Comparison of ENCODE assay signal across 1 cellular context in genomic region chrX:47129157-47129878, GRCh38.
TF ChIP-seq lines count a peak whose summit lies in the region.

No MANE protein-coding gene starts in this region.

TF ChIP-seq in HepG2, 621 proteins besides CTCF, POLR2A, EP300 and RAD21 (continued from another document):
- TF ChIP-seq, protein P1, sequence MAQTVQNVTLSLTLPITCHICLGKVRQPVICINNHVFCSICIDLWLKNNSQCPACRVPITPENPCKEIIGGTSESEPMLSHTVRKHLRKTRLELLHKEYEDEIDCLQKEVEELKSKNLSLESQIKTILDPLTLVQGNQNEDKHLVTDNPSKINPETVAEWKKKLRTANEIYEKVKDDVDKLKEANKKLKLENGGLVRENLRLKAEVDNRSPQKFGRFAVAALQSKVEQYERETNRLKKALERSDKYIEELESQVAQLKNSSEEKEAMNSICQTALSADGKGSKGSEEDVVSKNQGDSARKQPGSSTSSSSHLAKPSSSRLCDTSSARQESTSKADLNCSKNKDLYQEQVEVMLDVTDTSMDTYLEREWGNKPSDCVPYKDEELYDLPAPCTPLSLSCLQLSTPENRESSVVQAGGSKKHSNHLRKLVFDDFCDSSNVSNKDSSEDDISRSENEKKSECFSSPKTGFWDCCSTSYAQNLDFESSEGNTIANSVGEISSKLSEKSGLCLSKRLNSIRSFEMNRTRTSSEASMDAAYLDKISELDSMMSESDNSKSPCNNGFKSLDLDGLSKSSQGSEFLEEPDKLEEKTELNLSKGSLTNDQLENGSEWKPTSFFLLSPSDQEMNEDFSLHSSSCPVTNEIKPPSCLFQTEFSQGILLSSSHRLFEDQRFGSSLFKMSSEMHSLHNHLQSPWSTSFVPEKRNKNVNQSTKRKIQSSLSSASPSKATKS (CRISPR knock-in tag; IDR thresholded peaks at IDR 0.05), result no peak
- peak; percentile 86 for TF ChIP-seq ZFX (CRISPR knock-in tag; IDR thresholded peaks at IDR 0.05; ENCODE audit: low read depth)
- peak; percentile 24; the same call in 1 of the 2 replicates for TF ChIP-seq RFX5 (IDR thresholded peaks at IDR 0.05; ENCODE audit: low read depth, low read length)
- TF ChIP-seq UBTF (CRISPR knock-in tag; IDR thresholded peaks at IDR 0.05), result 0 out of 2 replicates have a peak, but pooled peaks have one; percentile 30
- TF ChIP-seq, protein P2, sequence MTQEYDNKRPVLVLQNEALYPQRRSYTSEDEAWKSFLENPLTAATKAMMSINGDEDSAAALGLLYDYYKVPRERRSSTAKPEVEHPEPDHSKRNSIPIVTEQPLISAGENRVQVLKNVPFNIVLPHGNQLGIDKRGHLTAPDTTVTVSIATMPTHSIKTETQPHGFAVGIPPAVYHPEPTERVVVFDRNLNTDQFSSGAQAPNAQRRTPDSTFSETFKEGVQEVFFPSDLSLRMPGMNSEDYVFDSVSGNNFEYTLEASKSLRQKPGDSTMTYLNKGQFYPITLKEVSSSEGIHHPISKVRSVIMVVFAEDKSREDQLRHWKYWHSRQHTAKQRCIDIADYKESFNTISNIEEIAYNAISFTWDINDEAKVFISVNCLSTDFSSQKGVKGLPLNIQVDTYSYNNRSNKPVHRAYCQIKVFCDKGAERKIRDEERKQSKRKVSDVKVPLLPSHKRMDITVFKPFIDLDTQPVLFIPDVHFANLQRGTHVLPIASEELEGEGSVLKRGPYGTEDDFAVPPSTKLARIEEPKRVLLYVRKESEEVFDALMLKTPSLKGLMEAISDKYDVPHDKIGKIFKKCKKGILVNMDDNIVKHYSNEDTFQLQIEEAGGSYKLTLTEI (CRISPR knock-in tag; conservative IDR thresholded peaks at IDR 0.05), result no peak
- TF ChIP-seq CHD2 (IDR thresholded peaks at IDR 0.05; ENCODE audit: low read depth, low read length), result peak; percentile 38; the same call in 1 of the 2 replicates
- peak; percentile 73 for TF ChIP-seq ZFY (CRISPR knock-in tag; IDR thresholded peaks at IDR 0.05)
- peak; percentile 40; the same call in 1 of the 2 replicates for TF ChIP-seq POLR2AphosphoS5 (IDR thresholded peaks at IDR 0.05; ENCODE audit: low read depth, low read length)
- TF ChIP-seq, protein P3, sequence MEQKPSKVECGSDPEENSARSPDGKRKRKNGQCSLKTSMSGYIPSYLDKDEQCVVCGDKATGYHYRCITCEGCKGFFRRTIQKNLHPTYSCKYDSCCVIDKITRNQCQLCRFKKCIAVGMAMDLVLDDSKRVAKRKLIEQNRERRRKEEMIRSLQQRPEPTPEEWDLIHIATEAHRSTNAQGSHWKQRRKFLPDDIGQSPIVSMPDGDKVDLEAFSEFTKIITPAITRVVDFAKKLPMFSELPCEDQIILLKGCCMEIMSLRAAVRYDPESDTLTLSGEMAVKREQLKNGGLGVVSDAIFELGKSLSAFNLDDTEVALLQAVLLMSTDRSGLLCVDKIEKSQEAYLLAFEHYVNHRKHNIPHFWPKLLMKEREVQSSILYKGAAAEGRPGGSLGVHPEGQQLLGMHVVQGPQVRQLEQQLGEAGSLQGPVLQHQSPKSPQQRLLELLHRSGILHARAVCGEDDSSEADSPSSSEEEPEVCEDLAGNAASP (CRISPR knock-in tag; IDR thresholded peaks at IDR 0.05; ENCODE audit: borderline replicate concordance), result no peak
- TF ChIP-seq KMT2B (CRISPR knock-in tag; IDR thresholded peaks at IDR 0.05), result peak; percentile 35; the same call in 1 of the 2 replicates
- TF ChIP-seq TFDP1 (CRISPR knock-in tag; IDR thresholded peaks at IDR 0.05; ENCODE audit: borderline replicate concordance), result no peak
- no peak for TF ChIP-seq ZNF276 (CRISPR knock-in tag; IDR thresholded peaks at IDR 0.05; ENCODE audit: low read depth)
- no peak for TF ChIP-seq KLF9 (CRISPR knock-in tag; IDR thresholded peaks at IDR 0.05; ENCODE audit: low read depth)
- peak; percentile 21; the same call in 1 of the 2 replicates for TF ChIP-seq SP5 (CRISPR knock-in tag; IDR thresholded peaks at IDR 0.05; ENCODE audit: borderline replicate concordance, low read depth)
- TF ChIP-seq SPEN (CRISPR knock-in tag; IDR thresholded peaks at IDR 0.05; ENCODE audit: low read depth), result peak; percentile 81; the same call in 1 of the 2 replicates
- TF ChIP-seq ARID4A (CRISPR knock-in tag; IDR thresholded peaks at IDR 0.05; ENCODE audit: borderline replicate concordance), result peak; percentile 74; the same call in 1 of the 2 replicates
- peak; percentile 69 for TF ChIP-seq CREB1 (IDR thresholded peaks at IDR 0.05)
- peak; percentile 74 for TF ChIP-seq CREB1 (CRISPR knock-in tag; IDR thresholded peaks at IDR 0.05)
- no peak for TF ChIP-seq THYN1 (CRISPR knock-in tag; IDR thresholded peaks at IDR 0.05; ENCODE audit: borderline replicate concordance, low read depth)
- 0 out of 2 replicates have a peak, but pooled peaks have one; percentile 52 for TF ChIP-seq ELF4 (CRISPR knock-in tag; IDR thresholded peaks at IDR 0.05; ENCODE audit: borderline replicate concordance)
- no peak for TF ChIP-seq ISL2 (CRISPR knock-in tag; IDR thresholded peaks at IDR 0.05)
- no peak for TF ChIP-seq ZNF570 (CRISPR knock-in tag; IDR thresholded peaks at IDR 0.05; ENCODE audit: borderline replicate concordance)
- TF ChIP-seq SYNCRIP (IDR thresholded peaks at IDR 0.05; ENCODE audit: insufficient read depth, low read depth, low read length), result no peak
- no peak for TF ChIP-seq NFE2L2 (IDR thresholded peaks at IDR 0.05; ENCODE audit: low read length)
- peak; percentile 95 for TF ChIP-seq NFYC (CRISPR knock-in tag; IDR thresholded peaks at IDR 0.05)
- peak; percentile 35; the same call in 1 of the 2 replicates for TF ChIP-seq KDM2A (CRISPR knock-in tag; IDR thresholded peaks at IDR 0.05; ENCODE audit: borderline replicate concordance, low read depth)
- no peak for TF ChIP-seq ZNF44 (CRISPR knock-in tag; IDR thresholded peaks at IDR 0.05)
- TF ChIP-seq TGIF2 (CRISPR knock-in tag; IDR thresholded peaks at IDR 0.05), result peak; percentile 64; the same call in 1 of the 2 replicates
- no peak for TF ChIP-seq ZNF296 (CRISPR knock-in tag; conservative IDR thresholded peaks at IDR 0.05)
- peak; percentile 95 for TF ChIP-seq CEBPZ (IDR thresholded peaks at IDR 0.05; ENCODE audit: low read length)
